In the genomic region with DNA sequence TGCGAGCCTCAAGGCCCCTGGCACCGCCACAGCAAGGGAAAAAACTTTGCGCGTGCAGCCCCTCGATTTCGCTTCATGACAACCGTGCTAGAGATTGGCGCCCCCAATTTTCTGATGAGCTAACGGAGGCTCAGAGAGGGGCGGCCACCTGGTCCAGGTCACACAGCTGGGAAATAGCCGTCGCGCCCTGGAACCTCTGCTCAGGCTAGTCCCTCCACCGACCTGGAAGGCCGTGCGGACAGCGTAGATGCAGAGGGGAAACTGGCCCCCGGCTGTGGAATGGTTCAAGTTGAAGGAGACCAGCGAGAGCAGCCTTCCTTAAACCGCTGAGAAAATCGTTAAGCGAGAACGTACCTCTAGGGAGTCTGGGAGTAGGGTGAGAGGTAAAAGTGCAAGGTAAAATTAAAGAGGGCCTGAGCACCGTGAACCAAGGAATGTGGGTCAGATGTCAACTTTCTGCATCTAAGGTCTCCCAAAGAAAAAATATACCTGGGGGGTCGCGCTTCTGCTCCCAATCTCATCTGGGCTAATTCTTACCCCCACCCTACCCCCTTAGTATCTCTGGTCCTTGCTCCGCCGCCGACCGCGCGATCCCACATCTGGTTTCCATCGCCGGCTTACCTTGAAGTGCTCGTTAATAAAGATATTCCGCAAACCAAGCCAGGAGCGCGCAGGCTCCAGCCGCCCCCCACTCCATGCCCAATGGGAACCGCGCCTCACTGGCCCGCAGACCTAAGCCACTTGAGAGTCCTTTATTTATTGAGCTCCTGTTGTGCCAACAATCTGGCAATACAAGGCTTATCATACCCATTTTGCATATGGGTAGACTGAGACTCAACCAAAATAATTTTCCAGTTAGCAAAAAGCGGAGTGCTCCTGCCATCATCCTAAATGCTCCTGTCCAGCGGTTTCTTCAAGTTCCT, we compare ENCODE assay signal across 18 cellular contexts. TPM values are rescaled to one million over a fixed set of nuclear protein-coding genes. Genes with fewer than 3 reads are reported as not detected.
DNase-seq lines count a peak whose midpoint lies in the region; ATAC-seq, FAIRE-seq and TF ChIP-seq lines count a peak whose summit lies in the region.
"Had no signal": no experiment of that assay in that cellular context is flagged by ENCODE, and none has a peak within 500 bp of the region (broad histone marks: within the 10 kb centered on the region; RNA-seq: fewer than 3 reads in every experiment).

No MANE protein-coding gene starts in this region.

- 54% methylated on average over 42 of the region's 44 CpGs for WGBS in HepG2 (ENCODE audit: low lambda C conversion rate)
- 4% methylated on average over 23 of the region's 44 CpGs for WGBS in right lobe of liver (ENCODE audit: insufficient coverage, low coverage, low lambda C conversion rate, missing lambda C conversion rate)

- intact Hi-C loops in HepG2 (cut with micrococcal nuclease; ENCODE audit: unreplicated experiment) (no loop called here), right lobe of liver (cut with DNase I) (no loop called here)

- H3K27me3 Mint-ChIP-seq in endothelial cell (ENCODE audit: unreplicated experiment), result peaks cover 43% of the 10 kb centered on the region
- peaks cover 99% of the 10 kb centered on the region for H3K27me3 Mint-ChIP-seq in neural crest cell (ENCODE audit: low read depth)
- peaks cover 19 to 40% (median 33%) of the 10 kb centered on the region in 3 donors for H3K27me3 Mint-ChIP-seq in immature natural killer cell (ENCODE audit: low read depth in 3 of 3)

- peaks cover 7% of the 10 kb centered on the region for H3K36me3 Mint-ChIP-seq in endothelial cell (ENCODE audit: low read depth, unreplicated experiment)
- peaks cover 3% of the 10 kb centered on the region for H3K36me3 Mint-ChIP-seq in neural crest cell (ENCODE audit: low read depth)
- H3K36me3 Mint-ChIP-seq in immature natural killer cell, result peaks cover 0 to 7% (median 4%) of the 10 kb centered on the region in 3 donors

- POLR2A ChIA-PET in HepG2 (lab: Yijun Ruan, JAX), result no interaction called here

- H3K9me3 ChIP-seq in HepG2 (ENCODE audit: low read length), result no peaks in the 10 kb centered on the region
- H3K9me3 ChIP-seq in right lobe of liver, result no peaks in the 10 kb centered on the region

- peaks cover 16 to 87% of the 10 kb centered on the region in 2 experiments for H3K27me3 ChIP-seq in HepG2 (ENCODE audit: control insufficient read depth in 1 of 2, insufficient read depth in 2 of 2, low read length in 2 of 2)
- peaks cover 0 to 43% of the 10 kb centered on the region in 2 donors for H3K27me3 ChIP-seq in right lobe of liver

- H3K4me3 ChIP-seq in HepG2 (replicated peaks in 1 of 3; ENCODE audit: insufficient read depth in 1 of 3, low read depth in 2 of 3, low read length in 3 of 3), result no peak overlapping the region
- no peak overlapping the region for H3K4me3 ChIP-seq in right lobe of liver
- H3K4me3 ChIP-seq: PC-9 had no signal

- H3K36me3 ChIP-seq in HepG2 (replicated peaks in 1 of 2; ENCODE audit: control insufficient read depth in 1 of 2, insufficient read depth in 2 of 2, low read length in 2 of 2), result no peaks in the 10 kb centered on the region
- no peaks in the 10 kb centered on the region for H3K36me3 ChIP-seq in right lobe of liver

- H3K9ac ChIP-seq in HepG2 (ENCODE audit: insufficient read depth, low read depth, low read length), result no peak overlapping the region

- DNase-seq in HepG2 (ENCODE audit: low spot score) (no peak), right lobe of liver (no peak), endothelial cell (ENCODE audit: low spot score) (no peak), neural crest cell (ENCODE audit: low read depth, low spot score) (no peak), ACHN (no peak), H4 (ENCODE audit: low spot score) (no peak), immature natural killer cell (no peak)
- DNase-seq: Calu3; CD4-positive, alpha-beta T cell; DMS79; GOT3; MM.1S; NCI-H187 treated with DMSO at 0.1 percent for 48 hours; NCI-H446 treated with DMSO at 0.1 percent for 48 hours; NCI-H748 treated with DMSO at 0.1 percent for 48 hours; PC-9 had no signal

- H4K20me1 ChIP-seq in HepG2 (ENCODE audit: insufficient read depth, low read length), result 0 out of 2 replicates have a peak, but pooled peaks cover 2% of the 10 kb centered on the region

- H3K4me3 Mint-ChIP-seq in endothelial cell (ENCODE audit: unreplicated experiment) (no peak overlapping the region), neural crest cell (peak overlapping the region; percentile 31), immature natural killer cell (no peak overlapping the region)

- no peaks in the 10 kb centered on the region for H3K9me3 Mint-ChIP-seq in endothelial cell (ENCODE audit: unreplicated experiment)
- H3K9me3 Mint-ChIP-seq in neural crest cell, result no peaks in the 10 kb centered on the region
- peaks cover 0 to 6% (median 0%) of the 10 kb centered on the region in 6 donors for H3K9me3 Mint-ChIP-seq in immature natural killer cell
- H3K9me3 Mint-ChIP-seq: CD4-positive, alpha-beta T cell had no signal

- TF ChIP-seq EP300 in HepG2 (IDR thresholded peaks at IDR 0.05; ENCODE audit: low read depth in 2 of 2, low read length in 2 of 2) (no peak), HepG2 (CRISPR knock-in tag; IDR thresholded peaks at IDR 0.05; ENCODE audit: borderline replicate concordance) (no peak)

- no peak for FAIRE-seq in HepG2 (lab: Jason Lieb, UNC)
- FAIRE-seq: G401.6, GM12891 had no signal

- TF ChIP-seq RAD21 in HepG2 (CRISPR knock-in tag; IDR thresholded peaks at IDR 0.05), result no peak

- H3K4me1 Mint-ChIP-seq in endothelial cell (ENCODE audit: unreplicated experiment) (peaks cover 16% of the 10 kb centered on the region), neural crest cell (peaks cover 9% of the 10 kb centered on the region), immature natural killer cell (peaks cover 7% of the 10 kb centered on the region in 2 donors)

- TF ChIP-seq CTCF in HepG2 (CRISPR knock-in tag; IDR thresholded peaks at IDR 0.05), result no peak
- TF ChIP-seq CTCF in right lobe of liver (IDR thresholded peaks at IDR 0.05), result no peak
- no peak for TF ChIP-seq CTCF in endothelial cell (IDR thresholded peaks at IDR 0.05; ENCODE audit: unreplicated experiment)
- no peak for TF ChIP-seq CTCF in neural crest cell (conservative IDR thresholded peaks at IDR 0.05)

- H2AFZ ChIP-seq in HepG2 (ENCODE audit: low read length), result no peak overlapping the region
- H2AFZ ChIP-seq: PC-9 had no signal

- no peaks in the 10 kb centered on the region for H3K79me2 ChIP-seq in HepG2 (ENCODE audit: insufficient read depth, low read length)

- TF ChIP-seq POLR2A in HepG2 (IDR thresholded peaks at IDR 0.05; ENCODE audit: insufficient read depth in 1 of 2, low read depth in 2 of 2, low read length in 2 of 2), result no peak
- TF ChIP-seq POLR2A in right lobe of liver (IDR thresholded peaks at IDR 0.05), result no peak

- BruUV-seq in HepG2 (replicated peaks; lab: Mats Ljungman, UMichigan), result no TSS peak

- H3K27ac Mint-ChIP-seq in endothelial cell (ENCODE audit: unreplicated experiment) (peak overlapping the region; percentile 30), neural crest cell (ENCODE audit: unreplicated experiment) (no peak overlapping the region), immature natural killer cell (no peak overlapping the region)
- H3K27ac Mint-ChIP-seq: CD4-positive, alpha-beta T cell had no signal

- H3K4me1 ChIP-seq in HepG2 (ENCODE audit: insufficient read depth, low read length) (peaks cover 10% of the 10 kb centered on the region), right lobe of liver (peaks cover 0 to 21% (median 0%) of the 10 kb centered on the region in 4 donors)

- ATAC-seq in HepG2 (no peak), right lobe of liver (no peak)

- CTCF ChIA-PET in HepG2 (lab: Yijun Ruan, JAX; ENCODE audit: low intra/inter-chr PET ratio, low total read pairs), result no interaction called here

- no peak overlapping the region for H3K4me2 ChIP-seq in HepG2 (ENCODE audit: low read depth, low read length)
- H3K4me2 ChIP-seq: PC-9 had no signal

- H3K27ac ChIP-seq in HepG2 (ENCODE audit: extremely low read length, insufficient read depth, low read length) (no peak overlapping the region), right lobe of liver (no peak overlapping the region)
- H3K27ac ChIP-seq: PC-9 had no signal

- in situ Hi-C loops in HepG2 (cut with HindIII; ENCODE audit: extremely low pct_ligation_motif_present, low pct_unique_long_range_greater_than_20kb) (loop anchor here (25.0 kb wide), 2 partner anchors 101 to 576 kb away; no protein-coding TSS in a partner anchor), ACHN (cut with HindIII; ENCODE audit: low pct_ligation_motif_present, low pct_unique_long_range_greater_than_20kb, low sequenced_read_pairs) (no loop called here)

TF ChIP-seq in HepG2, 621 proteins besides CTCF, POLR2A, EP300 and RAD21:
- TF ChIP-seq HOXA9 (CRISPR knock-in tag; IDR thresholded peaks at IDR 0.05; ENCODE audit: borderline replicate concordance) (no peak), ZNF629 (CRISPR knock-in tag; conservative IDR thresholded peaks at IDR 0.05) (peak; percentile 73), ZNF768 (CRISPR knock-in tag; IDR thresholded peaks at IDR 0.05) (peak; percentile 93)

RNA-seq across cellular contexts. Expression of a gene that starts 1.7 kb away (rescaled TPM):
- total RNA-seq in HepG2 (2016; rRNA removed; fragmentation: Illumina TruSeq; extraction: Trizol) (not detected in 2 replicates), right lobe of liver (not detected), endothelial cell (ENCODE audit: unreplicated experiment) (not detected), neural crest cell (0.05 TPM in 2 replicates)
- total RNA-seq in HepG2 (2016; cell fraction: cytosol; rRNA removed; fragmentation: Illumina TruSeq; extraction: Trizol; ENCODE audit: low read depth), result not detected in 2 replicates
- total RNA-seq in HepG2 (2016; cell fraction: insoluble cytoplasmic fraction; rRNA removed; fragmentation: Illumina TruSeq; extraction: Trizol), result not detected in 2 replicates
- not detected in 2 replicates for total RNA-seq in HepG2 (2016; cell fraction: membrane; rRNA removed; fragmentation: Illumina TruSeq; extraction: Trizol)
- total RNA-seq in HepG2 (2016; cell fraction: nucleus; rRNA removed; fragmentation: Illumina TruSeq; extraction: Trizol), result not detected in 2 replicates
- polyA plus RNA-seq in HepG2 (2011; rRNA removed) (not detected in 2 replicates), immature natural killer cell (not detected)
- not detected in 2 replicates for polyA plus RNA-seq in HepG2 (2011; cell fraction: cytosol; rRNA removed)
- polyA plus RNA-seq in HepG2 (2011; cell fraction: nucleus; rRNA removed), result not detected in 2 replicates
- 0.07 TPM in 1 of 2 replicates, not detected in the other for polyA plus RNA-seq in HepG2 (2012)
- polyA plus RNA-seq in HepG2 (2016; cell fraction: cytosol; fragmentation: Illumina TruSeq; extraction: Trizol; ENCODE audit: low read depth), result not detected in 2 replicates
- polyA plus RNA-seq in HepG2 (2016; cell fraction: insoluble cytoplasmic fraction; fragmentation: Illumina TruSeq; extraction: Trizol; ENCODE audit: low read depth), result not detected in 2 replicates
- not detected in 2 replicates for polyA plus RNA-seq in HepG2 (2016; cell fraction: membrane; fragmentation: Illumina TruSeq; extraction: Trizol; ENCODE audit: low read depth)
- not detected in 2 replicates for polyA plus RNA-seq in HepG2 (2016; cell fraction: nucleus; fragmentation: Illumina TruSeq; extraction: Trizol; ENCODE audit: insufficient read depth, low read depth)
- not detected in 2 replicates for polyA minus RNA-seq in HepG2 (2011; rRNA and poly(A)+ RNA removed; ENCODE audit: low replicate concordance)
- not detected in 2 replicates for polyA minus RNA-seq in HepG2 (2011; cell fraction: cytosol; rRNA and poly(A)+ RNA removed)
- polyA minus RNA-seq in HepG2 (2011; cell fraction: nucleus; rRNA and poly(A)+ RNA removed), result not detected in 2 replicates
- 2.5 and 2.9 TPM in 2 replicates for total RNA-seq in H4 (2014; rRNA removed; shearing (Covaris generic))
- total RNA-seq: Calu3; CD4-positive, alpha-beta T cell; PC-9 had no signal
